Comparison of ENCODE assay signal across 22 cellular contexts in genomic region chr7:99384523-99384922, GRCh38. TPM values are rescaled to one million over a fixed set of nuclear protein-coding genes. Genes with fewer than 3 reads are reported as not detected.
A peak's percentile ranks its signal among the peaks of the same experiment; 100 is the strongest.
DNase-seq lines count a peak whose midpoint lies in the region; ATAC-seq, FAIRE-seq and TF ChIP-seq lines count a peak whose summit lies in the region.
"Had no signal": no experiment of that assay in that cellular context is flagged by ENCODE, and none has a peak within 500 bp of the region (broad histone marks: within the 10 kb centered on the region; RNA-seq: fewer than 3 reads in every experiment).

No MANE protein-coding gene starts in this region.

- no peak for TF ChIP-seq EP300 in A549 (IDR thresholded peaks at IDR 0.05)

- H3K27ac ChIP-seq in A549 (0 out of 6 replicates have a peak overlapping the region, but pooled peaks of 1 of the 2 experiments have one; percentile 36), RWPE1 (peak overlapping the region; percentile 44), esophagus squamous epithelium (no peak overlapping the region)
- H3K27ac ChIP-seq in BLaER1 treated with 17β-estradiol and CSF1 and Interleukin-3, amounts not matched to agents 10 nM and 100 nM, result peak overlapping the region in 6 of 11 experiments; percentile 5 to 35 (median 16); a peak in 9 of 22 replicates
- H3K27ac ChIP-seq in effector memory CD4-positive, alpha-beta T cell (ENCODE audit: insufficient read depth, low read length, poor library complexity, severe bottlenecking), result peak overlapping the region; percentile 43
- H3K27ac ChIP-seq: coronary artery, epithelial cell of prostate, prostate gland, VCaP had no signal

- no peak for TF ChIP-seq POLR2A in A549 (IDR thresholded peaks at IDR 0.05; ENCODE audit: low read length)
- TF ChIP-seq POLR2A in esophagus squamous epithelium (IDR thresholded peaks at IDR 0.05), result no peak

- no peak for TF ChIP-seq RAD21 in A549 (conservative IDR thresholded peaks at IDR 0.05 in 1 of 2, IDR thresholded peaks at IDR 0.05 in 1 of 2)

- H3K4me1 ChIP-seq in A549 (peaks cover 22% of the 10 kb centered on the region), esophagus squamous epithelium (peaks cover 18 to 31% (median 23%) of the 10 kb centered on the region in 3 donors)
- H3K4me1 ChIP-seq in BLaER1 treated with 17β-estradiol and CSF1 and Interleukin-3, amounts not matched to agents 10 nM and 100 nM, result peaks cover 24 to 72% (median 55%) of the 10 kb centered on the region in 10 experiments
- H3K4me1 ChIP-seq in effector memory CD4-positive, alpha-beta T cell (ENCODE audit: control insufficient read depth, insufficient read depth, low read length, poor library complexity, severe bottlenecking), result peaks cover 42% of the 10 kb centered on the region
- H3K4me1 ChIP-seq: prostate gland had no signal

- intact Hi-C loops in esophagus squamous epithelium (cut with DNase I), result no loop called here

- DNase-seq in A549 (ENCODE audit: low read depth in 1 of 2, low spot score in 1 of 2) (no peak), RWPE1 (ENCODE audit: low spot score) (no peak), NCI-H2107 (lab: John Stamatoyannopoulos, UW) (no peak), NCI-H2171 (lab: John Stamatoyannopoulos, UW) (no peak), esophagus squamous epithelium (lab: John Stamatoyannopoulos, UW) (no peak)
- DNase-seq in effector memory CD4-positive, alpha-beta T cell, result no peak
- DNase-seq: activated gamma-delta T cell treated with Interleukin-2 at 50 U/mL for 16 hours; DMS79; foreskin melanocyte; kidney glomerular epithelial cell; mesenchymal stem cell; MG63; NCI-H2227 treated with DMSO at 0.1 percent for 48 hours; nephron progenitor cell; stimulated activated CD4-positive, alpha-beta T cell treated with anti-CD3 and anti-CD28 coated beads, Interleukin-4, amount 100 ng/mL, for 4 hours had no signal

- H3K36me3 ChIP-seq in BLaER1 treated with 17β-estradiol and CSF1 and Interleukin-3, amounts not matched to agents 10 nM and 100 nM, result peaks cover 48 to 89% (median 79%) of the 10 kb centered on the region in 11 experiments
- peaks cover 45% of the 10 kb centered on the region for H3K36me3 ChIP-seq in effector memory CD4-positive, alpha-beta T cell (ENCODE audit: control insufficient read depth, insufficient read depth, low read length)
- H3K36me3 ChIP-seq in esophagus squamous epithelium, result peaks cover 7 to 42% (median 25%) of the 10 kb centered on the region in 3 donors

- no peak for FAIRE-seq in A549 (lab: Jason Lieb, UNC)

- H3K9me3 ChIP-seq in A549 (no peaks in the 10 kb centered on the region), esophagus squamous epithelium (no peaks in the 10 kb centered on the region)
- no peaks in the 10 kb centered on the region for H3K9me3 ChIP-seq in BLaER1 treated with 17β-estradiol and CSF1 and Interleukin-3, amounts not matched to agents 10 nM and 100 nM (replicated peaks in 1 of 11)
- no peaks in the 10 kb centered on the region for H3K9me3 ChIP-seq in effector memory CD4-positive, alpha-beta T cell (ENCODE audit: control insufficient read depth, low read length)
- H3K9me3 ChIP-seq: MG63, prostate gland had no signal

- no peak for TF ChIP-seq CTCF in A549 (IDR thresholded peaks at IDR 0.05)
- TF ChIP-seq CTCF in RWPE1 (conservative IDR thresholded peaks at IDR 0.05; ENCODE audit: low read depth), result no peak
- TF ChIP-seq CTCF in esophagus squamous epithelium (IDR thresholded peaks at IDR 0.05), result no peak

- POLR2A ChIA-PET in A549 (lab: Yijun Ruan, JAX), result no interaction called here
- POLR2A ChIA-PET in RWPE1 (lab: Yijun Ruan, JAX; ENCODE audit: low non-redundant PET), result no interaction called here

- no peak overlapping the region for H3K4me2 ChIP-seq in A549
- peak overlapping the region in 5 of 11 experiments; percentile 75 to 97 (median 81); a peak in 10 of 22 replicates for H3K4me2 ChIP-seq in BLaER1 treated with 17β-estradiol and CSF1 and Interleukin-3, amounts not matched to agents 10 nM and 100 nM
- H3K4me2 ChIP-seq: smooth muscle cell had no signal

- peaks cover 42 to 92% (median 87%) of the 10 kb centered on the region in 11 experiments for H4K20me1 ChIP-seq in BLaER1 treated with 17β-estradiol and CSF1 and Interleukin-3, amounts not matched to agents 10 nM and 100 nM

- H3K9ac ChIP-seq in BLaER1 treated with 17β-estradiol and CSF1 and Interleukin-3, amounts not matched to agents 10 nM and 100 nM, result peak overlapping the region in 9 of 11 experiments; percentile 9 to 67 (median 32); a peak in 8 of 22 replicates

- CTCF ChIA-PET in A549 (lab: Yijun Ruan, JAX) (interaction anchor here (1.8 kb wide), 1 partner anchor 15 kb away, joined by 4 read pairs; no protein-coding TSS in a partner anchor), RWPE1 (lab: Yijun Ruan, JAX) (no interaction called here)

- WGBS in A549 (ENCODE audit: missing lambda C conversion rate), result 87% methylated on average over 4 of the region's 4 CpGs
- WGBS in esophagus squamous epithelium, 2 donors, result 90% methylated on average over 3 to 4 of the region's 4 CpGs

- H3K4me3 ChIP-seq in A549 (no peak overlapping the region), esophagus squamous epithelium (no peak overlapping the region)
- no peak overlapping the region for H3K4me3 ChIP-seq in BLaER1 treated with 17β-estradiol and CSF1 and Interleukin-3, amounts not matched to agents 10 nM and 100 nM
- H3K4me3 ChIP-seq in effector memory CD4-positive, alpha-beta T cell (ENCODE audit: insufficient read depth, low read depth, low read length, poor library complexity, severe bottlenecking), result no peak overlapping the region
- H3K4me3 ChIP-seq: coronary artery, MG63, prostate gland, smooth muscle cell had no signal

- no peaks in the 10 kb centered on the region for H3K27me3 ChIP-seq in BLaER1 treated with 17β-estradiol and CSF1 and Interleukin-3, amounts not matched to agents 10 nM and 100 nM
- no peaks in the 10 kb centered on the region for H3K27me3 ChIP-seq in effector memory CD4-positive, alpha-beta T cell (replicated peaks; ENCODE audit: control insufficient read depth, insufficient read depth, low read length, poor library complexity, severe bottlenecking)
- no peaks in the 10 kb centered on the region for H3K27me3 ChIP-seq in esophagus squamous epithelium
- H3K27me3 ChIP-seq: MG63 had no signal

- ATAC-seq in A549 (peak; percentile 12 to 37; a peak in 5 of 6 replicates), HG02642 (IDR thresholded peaks at IDR 0.05; ENCODE audit: poor library complexity, unreplicated experiment) (no peak)

TF ChIP-seq in A549, 52 proteins besides CTCF, POLR2A, EP300 and RAD21 (continues in another document):
- TF ChIP-seq CBX8 (IDR thresholded peaks at IDR 0.05) (no peak), PBX3 (IDR thresholded peaks at IDR 0.05) (no peak), CHD2 (IDR thresholded peaks at IDR 0.05; ENCODE audit: low read length, partially characterized antibody) (no peak), RNF2 (IDR thresholded peaks at IDR 0.05; ENCODE audit: borderline replicate concordance, low read depth) (no peak), ZNF302 (CRISPR knock-in tag; IDR thresholded peaks at IDR 0.05) (no peak)

RNA-seq across cellular contexts. Expression of gene ARPC1B, which starts 10.0 kb away (rescaled TPM):
- polyA plus RNA-seq in A549 (2011; rRNA removed) (141 and 197 TPM in 2 replicates), A549 (2017; fragmentation: RNase III; extraction: RNeasy Plus Mini Kit Qiagen cat#74134 plus additional on column Dnase treatment) (272 to 302 TPM (median 294 TPM) in 3 replicates)
- polyA plus RNA-seq in A549 (2012; cell fraction: cytosol; rRNA removed), result 504 and 519 TPM in 2 replicates
- polyA plus RNA-seq in A549 (2012; cell fraction: nucleus; rRNA removed), result 356 and 444 TPM in 2 replicates
- 61.3 and 103 TPM in 2 replicates for polyA minus RNA-seq in A549 (2011; rRNA and poly(A)+ RNA removed)
- total RNA-seq in esophagus squamous epithelium, result 100 to 1,000 TPM in 3 of 4 donors, 10 to 100 TPM in 1; 27.9 to 166 (median 128) TPM

RNA-seq across cellular contexts. Expression of gene PDAP1, which starts 23.9 kb away (rescaled TPM):
- polyA plus RNA-seq in A549 (2011; rRNA removed) (42.4 and 81.8 TPM in 2 replicates), A549 (2017; fragmentation: RNase III; extraction: RNeasy Plus Mini Kit Qiagen cat#74134 plus additional on column Dnase treatment) (334 to 347 TPM (median 343 TPM) in 3 replicates)
- polyA plus RNA-seq in A549 (2012; cell fraction: cytosol; rRNA removed), result 91.7 and 140 TPM in 2 replicates
- polyA plus RNA-seq in A549 (2012; cell fraction: nucleus; rRNA removed), result 38.4 and 50.0 TPM in 2 replicates
- 14.4 and 19.3 TPM in 2 replicates for polyA minus RNA-seq in A549 (2011; rRNA and poly(A)+ RNA removed)
- 100 to 1,000 TPM in 2 of 4 donors, 10 to 100 TPM in 2; 79.2 to 120 (median 98.3) TPM for total RNA-seq in esophagus squamous epithelium

RNA-seq across cellular contexts. Expression of gene BUD31, which starts 24.2 kb away (rescaled TPM):
- polyA plus RNA-seq in A549 (2011; rRNA removed) (81.7 and 96.5 TPM in 2 replicates), A549 (2017; fragmentation: RNase III; extraction: RNeasy Plus Mini Kit Qiagen cat#74134 plus additional on column Dnase treatment) (97.0 to 105 TPM (median 105 TPM) in 3 replicates)
- 95.6 and 120 TPM in 2 replicates for polyA plus RNA-seq in A549 (2012; cell fraction: cytosol; rRNA removed)
- polyA plus RNA-seq in A549 (2012; cell fraction: nucleus; rRNA removed), result 64.4 and 67.6 TPM in 2 replicates
- polyA minus RNA-seq in A549 (2011; rRNA and poly(A)+ RNA removed), result 25.9 and 29.9 TPM in 2 replicates
- 10 to 100 TPM; 46.9 to 59.1 (median 55.9) TPM for total RNA-seq in esophagus squamous epithelium

RNA-seq across cellular contexts. Expression of gene PTCD1, which starts 54.1 kb away (rescaled TPM):
- polyA plus RNA-seq in A549 (2011; rRNA removed) (3.9 and 5.1 TPM in 2 replicates), A549 (2017; fragmentation: RNase III; extraction: RNeasy Plus Mini Kit Qiagen cat#74134 plus additional on column Dnase treatment) (5.4 to 6.3 TPM (median 5.5 TPM) in 3 replicates)
- polyA plus RNA-seq in A549 (2012; cell fraction: cytosol; rRNA removed), result 7.0 and 8.6 TPM in 2 replicates
- 13.1 and 16.6 TPM in 2 replicates for polyA plus RNA-seq in A549 (2012; cell fraction: nucleus; rRNA removed)
- 3.4 and 4.9 TPM in 2 replicates for polyA minus RNA-seq in A549 (2011; rRNA and poly(A)+ RNA removed)
- total RNA-seq in esophagus squamous epithelium, result 10 to 100 TPM in 1 of 4 donors, 1 to 10 TPM in 3; 5.7 to 12.7 (median 6.6) TPM

RNA-seq across cellular contexts. Expression of gene CPSF4, which starts 54.2 kb away (rescaled TPM):
- polyA plus RNA-seq in A549 (2011; rRNA removed) (28.7 and 31.3 TPM in 2 replicates), A549 (2017; fragmentation: RNase III; extraction: RNeasy Plus Mini Kit Qiagen cat#74134 plus additional on column Dnase treatment) (34.1 to 39.1 TPM (median 35.6 TPM) in 3 replicates)
- 44.4 and 52.5 TPM in 2 replicates for polyA plus RNA-seq in A549 (2012; cell fraction: cytosol; rRNA removed)
- 173 and 178 TPM in 2 replicates for polyA plus RNA-seq in A549 (2012; cell fraction: nucleus; rRNA removed)
- 47.7 and 48.4 TPM in 2 replicates for polyA minus RNA-seq in A549 (2011; rRNA and poly(A)+ RNA removed)
- total RNA-seq in esophagus squamous epithelium, result 10 to 100 TPM; 15.1 to 29.2 (median 19.4) TPM

Comparison
In these comparisons a context has a peak if more than half of its experiments do, and no peak if none do; other contexts are left out.
1. H3K27ac ChIP-seq: peak in BLaER1 treated with 17β-estradiol and CSF1 and Interleukin-3, amounts not matched to agents 10 nM and 100 nM (6 of 11), RWPE1 (single experiment) and effector memory CD4-positive, alpha-beta T cell (single experiment); none in esophagus squamous epithelium (0 of 4).